Comparison of ENCODE assay signal across 17 cellular contexts in genomic region chr2:171342014-171342413, GRCh38.
DNase-seq lines count a peak whose midpoint lies in the region; ATAC-seq, FAIRE-seq and TF ChIP-seq lines count a peak whose summit lies in the region.
"Had no signal": no experiment of that assay in that cellular context is flagged by ENCODE, and none has a peak within 500 bp of the region (broad histone marks: within the 10 kb centered on the region; RNA-seq: fewer than 3 reads in every experiment).

No MANE protein-coding gene starts in this region.

- intact Hi-C loops in colonic mucosa (cut with DNase I) = no loop called here
- intact Hi-C loops in testis (cut with DNase I; ENCODE audit: low total_unique reads) = no loop called here

- no peaks in the 10 kb centered on the region for H3K36me3 ChIP-seq in SK-N-MC (ENCODE audit: insufficient read depth, low read length)
- no peaks in the 10 kb centered on the region for H3K36me3 ChIP-seq in colonic mucosa
- H3K36me3 ChIP-seq in testis (ENCODE audit: low read depth, missing control alignments) = no peaks in the 10 kb centered on the region
- H3K36me3 ChIP-seq: BLaER1 treated with 17β-estradiol and CSF1 and Interleukin-3, amounts not matched to agents 10 nM and 100 nM had no signal

- H3K27ac ChIP-seq in SK-N-MC = peak overlapping the region; percentile 14; the same call in 1 of the 2 replicates
- H3K27ac ChIP-seq in colonic mucosa = peak overlapping the region; percentile 31
- H3K27ac ChIP-seq in testis = peak overlapping the region; percentile 41 to 66
- no peak overlapping the region for H3K27ac ChIP-seq in caudate nucleus (ENCODE audit: low read depth, low read length)
- H3K27ac ChIP-seq: BLaER1 treated with 17β-estradiol and CSF1 and Interleukin-3, amounts not matched to agents 10 nM and 100 nM; hepatocyte had no signal

- no peak for TF ChIP-seq CTCF in colonic mucosa (IDR thresholded peaks at IDR 0.05)
- TF ChIP-seq CTCF in testis (IDR thresholded peaks at IDR 0.05) = no peak

- no peak overlapping the region for H3K4me3 ChIP-seq in SK-N-MC
- H3K4me3 ChIP-seq in colonic mucosa = no peak overlapping the region
- H3K4me3 ChIP-seq in testis = no peak overlapping the region
- H3K4me3 ChIP-seq: BLaER1 treated with 17β-estradiol and CSF1 and Interleukin-3, amounts not matched to agents 10 nM and 100 nM; hepatocyte had no signal

- no peaks in the 10 kb centered on the region for H3K27me3 ChIP-seq in colonic mucosa
- H3K27me3 ChIP-seq in testis = no peaks in the 10 kb centered on the region
- H3K27me3 ChIP-seq: BLaER1 treated with 17β-estradiol and CSF1 and Interleukin-3, amounts not matched to agents 10 nM and 100 nM; hepatocyte had no signal

- WGBS in testis, 2 donors = 5 to 38% methylated on average over 1 of the region's 1 CpG

- H3K4me1 ChIP-seq in colonic mucosa (no peaks in the 10 kb centered on the region), testis (peaks cover 30% of the 10 kb centered on the region)

- ATAC-seq in HG03097 (IDR thresholded peaks at IDR 0.05; ENCODE audit: low FRiP score, unreplicated experiment) = no peak
- ATAC-seq: Right ventricle myocardium inferior had no signal

- no peak for DNase-seq in H54 (ENCODE audit: insufficient read length, low spot score)
- no peak for DNase-seq in SK-N-MC (ENCODE audit: low read depth, low spot score)
- DNase-seq in colonic mucosa = peak; percentile 58
- DNase-seq in testis = peak; percentile 53
- DNase-seq in stimulated activated CD4-positive, alpha-beta T cell treated with anti-CD3 and anti-CD28 coated beads, Interleukin-4, amount 100 ng/mL, for 4 hours = no peak
- DNase-seq in caudate nucleus (lab: John Stamatoyannopoulos, UW) = no peak
- DNase-seq: DMS53; kidney glomerular epithelial cell; NCI-H1436; NCI-H226; stimulated activated CD4-positive, alpha-beta T cell treated with anti-CD3 and anti-CD28 coated beads, Interleukin-4, amount 100 ng/mL, for 24 hours; T-helper 9 cell had no signal

- FAIRE-seq in H54 (lab: Jason Lieb, UNC) = peak; percentile 20
- FAIRE-seq: bronchial epithelial cell had no signal

- H3K9ac ChIP-seq in SK-N-MC (ENCODE audit: insufficient read length) (no peak overlapping the region), colonic mucosa (ENCODE audit: low read depth in 2 of 2, low read length in 2 of 2) (no peak overlapping the region)
- H3K9ac ChIP-seq: BLaER1 treated with 17β-estradiol and CSF1 and Interleukin-3, amounts not matched to agents 10 nM and 100 nM had no signal

- TF ChIP-seq POLR2A in H54 (IDR thresholded peaks at IDR 0.05; ENCODE audit: low read depth, low read length) (no peak), testis (IDR thresholded peaks at IDR 0.05) (no peak)

- H3K9me3 ChIP-seq in SK-N-MC (ENCODE audit: low read depth, low read length) (no peaks in the 10 kb centered on the region), colonic mucosa (no peaks in the 10 kb centered on the region), testis (no peaks in the 10 kb centered on the region)
- H3K9me3 ChIP-seq: BLaER1 treated with 17β-estradiol and CSF1 and Interleukin-3, amounts not matched to agents 10 nM and 100 nM had no signal

Comparison
In these comparisons a context has a peak if more than half of its experiments do, and no peak if none do; other contexts are left out.
1. DNase-seq: peak in colonic mucosa (single experiment) and testis (single experiment); none in H54 (single experiment), SK-N-MC (single experiment), stimulated activated CD4-positive, alpha-beta T cell treated with anti-CD3 and anti-CD28 coated beads, Interleukin-4, amount 100 ng/mL, for 4 hours (0 of 2) and caudate nucleus (0 of 61).